Comparison of ENCODE assay signal across 15 cellular contexts in the genomic region with DNA sequence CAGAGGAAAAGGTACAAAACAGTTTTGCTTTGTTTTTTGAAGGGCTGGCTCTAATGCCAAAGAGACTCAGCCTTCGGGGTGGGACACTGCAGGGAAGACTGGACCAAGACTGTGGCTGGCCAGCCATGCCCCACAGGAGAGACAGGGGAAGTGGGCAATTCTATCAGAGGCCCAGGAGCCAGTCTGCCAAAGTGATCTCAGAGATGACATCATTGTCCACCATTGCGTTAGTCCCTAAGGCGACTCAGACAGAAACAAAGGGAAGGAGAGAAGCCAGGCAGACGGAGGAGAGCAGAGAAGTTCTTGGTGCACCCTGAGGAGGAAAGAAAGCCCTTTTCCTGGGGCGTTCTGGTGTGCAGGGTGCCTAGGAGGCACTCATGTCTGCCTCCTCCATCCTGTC. TPM values are rescaled to one million over a fixed set of nuclear protein-coding genes. Genes with fewer than 3 reads are reported as not detected.
DNase-seq lines count a peak whose midpoint lies in the region; FAIRE-seq and TF ChIP-seq lines count a peak whose summit lies in the region.
"Had no signal": no experiment of that assay in that cellular context is flagged by ENCODE, and none has a peak within 500 bp of the region (broad histone marks: within the 10 kb centered on the region; RNA-seq: fewer than 3 reads in every experiment).

No MANE protein-coding gene starts in this region.

- H2AFZ ChIP-seq in SK-N-SH (ENCODE audit: low read depth): no peak overlapping the region; the same call in 1 of the 2 replicates

- no peaks in the 10 kb centered on the region for H3K36me3 Mint-ChIP-seq in type B pancreatic cell
- H3K36me3 Mint-ChIP-seq: naive B cell had no signal

- TF ChIP-seq EP300 in SK-N-SH (IDR thresholded peaks at IDR 0.05; ENCODE audit: borderline replicate concordance in 1 of 2, low read depth in 1 of 2, low read length in 1 of 2): no peak

- no peaks in the 10 kb centered on the region for H3K27me3 Mint-ChIP-seq in type B pancreatic cell

- CTCF ChIA-PET in SK-N-SH (lab: Yijun Ruan, JAX): interaction anchor here (0.7 to 10.1 kb wide), 3 partner anchors 16 to 182 kb away, joined by 3 to 49 read pairs (median 6); no protein-coding TSS in a partner anchor

- no peak overlapping the region for H3K4me3 Mint-ChIP-seq in type B pancreatic cell
- H3K4me3 Mint-ChIP-seq: activated T-cell treated with anti-CD3 and anti-CD28 coated beads, Interleukin-2, amount 50 U/mL, for 72 hours; naive B cell had no signal

- peaks cover 20% of the 10 kb centered on the region for H3F3A ChIP-seq in SK-N-SH (replicated peaks; ENCODE audit: insufficient read depth)

- H3K9ac ChIP-seq in SK-N-SH: peak overlapping the region; percentile 24; the same call in 1 of the 2 replicates

- peak overlapping the region; percentile 16 to 64; a peak in 3 of 4 replicates for H3K27ac ChIP-seq in SK-N-SH (ENCODE audit: low read depth in 2 of 2, low read length in 1 of 2)
- H3K27ac ChIP-seq: spleen had no signal

- DNase-seq in NOMO-1 (lab: John Stamatoyannopoulos, UW; ENCODE audit: unreplicated experiment in 2 of 2) (peak; percentile 11 to 16), NOMO-1 treated with dmso at 0.1 percent for 144 hours (lab: John Stamatoyannopoulos, UW; ENCODE audit: unreplicated experiment) (no peak), SK-N-SH (no peak), fibroblast of villous mesenchyme (ENCODE audit: low read depth) (peak; percentile 57), type B pancreatic cell (ENCODE audit: extremely low spot score, unreplicated experiment) (no peak), urothelium cell line (ENCODE audit: low spot score) (no peak), DMS114 treated with DMSO at 0.1 percent for 48 hours (lab: John Stamatoyannopoulos, UW; ENCODE audit: unreplicated experiment) (no peak), HuH-7.5 (ENCODE audit: low spot score) (no peak)
- DNase-seq: activated CD4-positive, CD25-positive, alpha-beta regulatory T cell treated with anti-CD3 and anti-CD28 coated beads, Interleukin-2, amount 50 U/mL, for 72 hours; activated T-cell treated with anti-CD3 and anti-CD28 coated beads, Interleukin-2, amount 50 U/mL, for 72 hours; DMS79 treated with DMSO at 0.1 percent for 48 hours; naive B cell; NCI-H526; spleen had no signal

- H3K4me2 ChIP-seq in SK-N-SH: peak overlapping the region; percentile 72; the same call in 1 of the 2 replicates

- no peak for FAIRE-seq in urothelium cell line (lab: Jason Lieb, UNC)

- H3K9me3 ChIP-seq in SK-N-SH: no peaks in the 10 kb centered on the region
- H3K9me3 ChIP-seq: spleen had no signal

- H3K4me3 ChIP-seq in SK-N-SH (ENCODE audit: low read depth in 2 of 2, low read length in 1 of 2) (no peak overlapping the region), fibroblast of villous mesenchyme (ENCODE audit: low read depth, low read length) (no peak overlapping the region)
- H3K4me3 ChIP-seq: spleen had no signal

- peaks cover 33 to 37% of the 10 kb centered on the region in 2 experiments for H3K4me1 ChIP-seq in SK-N-SH (ENCODE audit: control insufficient read depth in 1 of 2, insufficient read depth in 2 of 2, low read depth in 1 of 2, low read length in 1 of 2)

- H3K9me3 Mint-ChIP-seq in type B pancreatic cell: no peaks in the 10 kb centered on the region
- H3K9me3 Mint-ChIP-seq: activated T-cell treated with anti-CD3 and anti-CD28 coated beads, Interleukin-2, amount 50 U/mL, for 72 hours; naive B cell had no signal

- TF ChIP-seq RAD21 in SK-N-SH (IDR thresholded peaks at IDR 0.05; ENCODE audit: low read length): no peak

- H3K27ac Mint-ChIP-seq in type B pancreatic cell: peak overlapping the region; percentile 77
- H3K27ac Mint-ChIP-seq: activated T-cell treated with anti-CD3 and anti-CD28 coated beads, Interleukin-2, amount 50 U/mL, for 72 hours had no signal

- 60% methylated on average over 5 of the region's 5 CpGs for WGBS in SK-N-SH (ENCODE audit: low lambda C conversion rate)

- H3K4me1 Mint-ChIP-seq in type B pancreatic cell (ENCODE audit: unreplicated experiment): peaks cover 80% of the 10 kb centered on the region
- H3K4me1 Mint-ChIP-seq: naive B cell had no signal

- no peaks in the 10 kb centered on the region for H3K79me2 ChIP-seq in SK-N-SH (ENCODE audit: insufficient read depth)

- POLR2A ChIA-PET in SK-N-SH (lab: Yijun Ruan, JAX): no interaction called here

- no peaks in the 10 kb centered on the region for H4K20me1 ChIP-seq in SK-N-SH (ENCODE audit: insufficient read depth)

- no peaks in the 10 kb centered on the region for H3K9me2 ChIP-seq in SK-N-SH

- H3K36me3 ChIP-seq in SK-N-SH (replicated peaks in 1 of 2; ENCODE audit: control insufficient read depth in 1 of 2, insufficient read depth in 2 of 2, low read length in 1 of 2): no peaks in the 10 kb centered on the region
- H3K36me3 ChIP-seq: spleen had no signal

- H3K27me3 ChIP-seq in SK-N-SH (ENCODE audit: insufficient read depth): no peaks in the 10 kb centered on the region

- TF ChIP-seq CTCF in SK-N-SH (IDR thresholded peaks at IDR 0.05): no peak
- TF ChIP-seq CTCF in fibroblast of villous mesenchyme (IDR thresholded peaks at IDR 0.05; ENCODE audit: insufficient read depth, low read depth, low read length): no peak
- no peak for TF ChIP-seq CTCF in type B pancreatic cell (conservative IDR thresholded peaks at IDR 0.05)

TF ChIP-seq in SK-N-SH, 30 proteins besides CTCF, POLR2A, EP300 and RAD21:
- TF ChIP-seq YY1 (IDR thresholded peaks at IDR 0.05; ENCODE audit: low read depth): 0 out of 2 replicates have a peak, but pooled peaks have one; percentile 19
- no peak for TF ChIP-seq TEAD4 (IDR thresholded peaks at IDR 0.05; ENCODE audit: borderline replicate concordance, insufficient read depth)
- TF ChIP-seq FOSL2 (IDR thresholded peaks at IDR 0.05; ENCODE audit: borderline replicate concordance, low read depth): peak; percentile 36; the same call in 1 of the 2 replicates

RNA-seq across cellular contexts. Expression of gene OPTC, which starts 26.4 kb away (rescaled TPM):
- polyA plus RNA-seq in SK-N-SH (2012; rRNA removed): not detected in 2 replicates
- not detected in 2 replicates for polyA plus RNA-seq in SK-N-SH (2012; cell fraction: cytosol; rRNA removed)
- polyA plus RNA-seq in SK-N-SH (2012; cell fraction: nucleus; rRNA removed): not detected in 2 replicates
- total RNA-seq in fibroblast of villous mesenchyme (not detected in 2 replicates), type B pancreatic cell (ENCODE audit: low replicate concordance) (not detected in 2 replicates)
- total RNA-seq: activated T-cell treated with anti-CD3 and anti-CD28 coated beads, Interleukin-2, amount 50 U/mL, for 72 hours; spleen; urinary bladder had no signal
- polyA plus RNA-seq: spleen had no signal

RNA-seq across cellular contexts. Expression of gene PRELP, which starts 44.7 kb away (rescaled TPM):
- polyA plus RNA-seq in SK-N-SH (2012; rRNA removed): 0.26 and 0.48 TPM in 2 replicates
- polyA plus RNA-seq in SK-N-SH (2012; cell fraction: cytosol; rRNA removed): 0.27 and 0.37 TPM in 2 replicates
- polyA plus RNA-seq in SK-N-SH (2012; cell fraction: nucleus; rRNA removed): 0.31 and 0.38 TPM in 2 replicates
- total RNA-seq in fibroblast of villous mesenchyme (under 0.01 and 0.43 TPM in 2 replicates), type B pancreatic cell (ENCODE audit: low replicate concordance) (0.07 and 1.1 TPM in 2 replicates)
- total RNA-seq: activated T-cell treated with anti-CD3 and anti-CD28 coated beads, Interleukin-2, amount 50 U/mL, for 72 hours had no signal

Comparison
In these comparisons a context has a peak if more than half of its experiments do, and no peak if none do; other contexts are left out.
1. DNase-seq: peak in NOMO-1 (2 of 2) and fibroblast of villous mesenchyme (single experiment); none in NOMO-1 treated with dmso at 0.1 percent for 144 hours (single experiment), SK-N-SH (single experiment), type B pancreatic cell (single experiment), urothelium cell line (single experiment), DMS114 treated with DMSO at 0.1 percent for 48 hours (single experiment) and HuH-7.5 (single experiment).